8 cellular contexts compared by ENCODE assay signal in the genomic region with DNA sequence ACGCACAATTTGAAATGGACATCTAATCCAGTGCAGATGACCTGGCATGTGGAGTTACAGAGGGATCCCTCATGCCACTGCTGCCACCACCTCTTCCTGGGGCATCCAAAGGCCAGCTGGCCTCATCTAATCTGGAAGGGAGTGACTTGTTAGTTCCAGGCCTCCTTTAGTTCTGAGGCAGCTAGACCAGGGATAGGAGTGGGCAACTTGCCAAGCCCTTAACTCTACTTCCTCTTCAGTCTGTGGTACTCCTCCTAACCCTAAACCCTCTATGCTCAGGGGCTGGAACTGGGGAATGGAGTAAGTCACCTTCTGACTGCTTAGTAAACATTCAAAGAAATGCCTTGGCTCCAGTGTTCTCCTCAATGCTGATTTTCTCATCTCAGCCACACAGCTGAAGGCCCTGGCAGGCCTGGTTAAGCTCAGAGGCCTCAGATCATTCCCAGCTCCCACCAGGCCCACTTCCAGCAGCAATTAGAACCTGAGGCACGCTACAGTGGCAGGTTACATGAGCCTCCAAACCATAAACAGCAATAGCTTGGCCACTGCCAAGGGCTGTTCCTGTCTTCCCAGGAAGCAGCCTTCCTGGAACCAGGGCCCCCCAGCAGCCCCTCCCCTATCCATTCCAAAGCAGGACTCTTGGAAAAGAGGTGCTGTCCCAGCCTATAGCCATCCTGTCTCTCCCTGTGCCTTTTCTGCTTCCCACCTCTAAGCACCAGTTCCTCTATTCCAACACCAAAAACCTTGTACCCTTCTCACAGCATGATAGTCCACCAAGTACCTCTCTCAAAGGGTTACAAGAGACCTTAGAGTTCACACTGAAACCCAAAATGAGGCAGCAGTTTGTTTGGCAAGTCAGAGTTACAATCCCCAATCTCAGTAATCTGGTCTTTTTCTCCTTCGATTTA. TPM values are rescaled to one million over a fixed set of nuclear protein-coding genes. Genes with fewer than 3 reads are reported as not detected.
DNase-seq lines count a peak whose midpoint lies in the region; ATAC-seq and TF ChIP-seq lines count a peak whose summit lies in the region.

No MANE protein-coding gene starts in this region.

- no peaks in the 10 kb centered on the region for H3K27me3 ChIP-seq in breast epithelium
- no peaks in the 10 kb centered on the region for H3K27me3 ChIP-seq in lung (ENCODE audit: control insufficient read depth, insufficient read depth)
- no peaks in the 10 kb centered on the region for H3K27me3 ChIP-seq in uterus

- DNase-seq in CMK (ENCODE audit: low read depth) = peak; percentile 60
- peak; percentile 93 for DNase-seq in NB4 (ENCODE audit: low read depth)
- DNase-seq in breast epithelium (ENCODE audit: low spot score in 2 of 2) = no peak
- peak; percentile 74 for DNase-seq in lung (ENCODE audit: low spot score)
- peak in 1 of 2 donors; percentile 49 for DNase-seq in uterus
- no peak for DNase-seq in COR-L47 (lab: John Stamatoyannopoulos, UW)
- no peak for DNase-seq in cerebellum (ENCODE audit: low spot score)

- H3K4me3 ChIP-seq in NB4 (ENCODE audit: low read depth, low read length) (no peak overlapping the region), breast epithelium (no peak overlapping the region), lung (no peak overlapping the region), uterus (no peak overlapping the region)

- ATAC-seq in lung (ENCODE audit: insufficient read depth, low FRiP score) (no peak), HG02798 (IDR thresholded peaks at IDR 0.05; ENCODE audit: poor library complexity, unreplicated experiment) (no peak)

- intact Hi-C loops in breast epithelium (cut with DNase I; ENCODE audit: low total_unique reads) = no loop called here
- intact Hi-C loops in uterus (cut with DNase I; ENCODE audit: low total_unique reads) = no loop called here

- WGBS in lung, 2 donors = 77 to 88% methylated on average over 3 of the region's 3 CpGs

- H3K4me1 ChIP-seq in breast epithelium (peaks cover 0 to 22% of the 10 kb centered on the region in 2 donors), lung (ENCODE audit: control insufficient read depth in 2 of 2, insufficient read depth in 2 of 2, low read length in 2 of 2) (peaks cover 29 to 30% of the 10 kb centered on the region in 2 donors), uterus (peaks cover 10 to 14% of the 10 kb centered on the region in 2 donors)

- H3K36me3 ChIP-seq in breast epithelium (no peaks in the 10 kb centered on the region), lung (ENCODE audit: control insufficient read depth in 2 of 2, insufficient read depth in 2 of 2, low read length in 2 of 2) (peaks cover 7 to 31% of the 10 kb centered on the region in 2 donors), uterus (no peaks in the 10 kb centered on the region)

- TF ChIP-seq POLR2A in NB4 (IDR thresholded peaks at IDR 0.05; ENCODE audit: extremely low read depth, insufficient read length) (peak; percentile 17), breast epithelium (IDR thresholded peaks at IDR 0.05) (no peak), uterus (IDR thresholded peaks at IDR 0.05) (no peak)

- H3K9me3 ChIP-seq in breast epithelium (no peaks in the 10 kb centered on the region), lung (ENCODE audit: control insufficient read depth in 2 of 2, insufficient read depth in 1 of 2, low read length in 1 of 2) (no peaks in the 10 kb centered on the region), uterus (no peaks in the 10 kb centered on the region)

- peak overlapping the region; percentile 99 to 100 for H3K27ac ChIP-seq in breast epithelium
- peak overlapping the region; percentile 6 to 95 for H3K27ac ChIP-seq in lung (ENCODE audit: low read depth in 1 of 2, low read length in 1 of 2)
- peak overlapping the region; percentile 92 to 93 for H3K27ac ChIP-seq in uterus

- no peak for TF ChIP-seq CTCF in NB4 (IDR thresholded peaks at IDR 0.05; ENCODE audit: low read depth, low read length)
- no peak for TF ChIP-seq CTCF in breast epithelium (IDR thresholded peaks at IDR 0.05)
- no peak for TF ChIP-seq CTCF in lung (IDR thresholded peaks at IDR 0.05; ENCODE audit: control extremely low read depth, extremely low read depth)
- TF ChIP-seq CTCF in uterus (IDR thresholded peaks at IDR 0.05) = no peak

RNA-seq across cellular contexts. Expression of gene EIF4EBP3, which starts 2.0 kb away (rescaled TPM):
- 10 to 100 TPM; 18.0 to 38.1 (median 24.9) TPM for total RNA-seq in breast epithelium
- total RNA-seq in lung = 10 to 100 TPM in 1 of 2 donors, 1 to 10 TPM in 1; 5.2 to 13.3 TPM
- 10 to 100 TPM; 27.6 to 69.5 TPM for polyA plus RNA-seq in lung
- 1 to 10 TPM in 1 of 4 donors, not detected in 3; 7.8 TPM for total RNA-seq in uterus
- total RNA-seq in cerebellum = not detected

RNA-seq across cellular contexts. Expression of gene SRA1, which starts 7.8 kb away (rescaled TPM):
- total RNA-seq in breast epithelium (10 to 100 TPM; 13.6 to 28.4 (median 24.9) TPM), lung (10 to 100 TPM; 14.0 to 36.0 TPM), uterus (10 to 100 TPM in 3 of 4 donors, 1 to 10 TPM in 1; 2.6 to 32.6 (median 22.9) TPM), cerebellum (22.5 TPM)
- 10 to 100 TPM; 37.7 to 45.5 TPM for polyA plus RNA-seq in lung

RNA-seq across cellular contexts. Expression of gene APBB3, which starts 14.9 kb away (rescaled TPM):
- total RNA-seq in breast epithelium = 10 to 100 TPM; 22.2 to 39.8 (median 35.7) TPM
- 10 to 100 TPM; 31.6 to 36.1 TPM for total RNA-seq in lung
- 10 to 100 TPM; 24.7 to 25.5 TPM for polyA plus RNA-seq in lung
- total RNA-seq in uterus = 10 to 100 TPM in 3 of 4 donors, 1 to 10 TPM in 1; 6.5 to 54.7 (median 27.4) TPM
- total RNA-seq in cerebellum = 38.8 TPM

RNA-seq across cellular contexts. Expression of gene SLC35A4, which starts 15.1 kb away (rescaled TPM):
- total RNA-seq in breast epithelium = 10 to 100 TPM; 20.3 to 30.4 (median 27.0) TPM
- 10 to 100 TPM; 10.7 to 94.4 TPM for total RNA-seq in lung
- polyA plus RNA-seq in lung = 10 to 100 TPM; 41.0 to 91.5 TPM
- total RNA-seq in uterus = 10 to 100 TPM in 3 of 4 donors, 1 to 10 TPM in 1; 6.4 to 39.7 (median 21.7) TPM
- total RNA-seq in cerebellum = 11.5 TPM

Comparison
In these comparisons a context has a peak if more than half of its experiments do, and no peak if none do; other contexts are left out.
1. DNase-seq: peak in CMK (single experiment), NB4 (single experiment) and lung (single experiment); none in breast epithelium (0 of 2), COR-L47 (single experiment) and cerebellum (single experiment).
2. Peak in every context shown above with its lines, with median percentiles within 50 percentile points of each other: H3K27ac ChIP-seq.